In the genomic region with DNA sequence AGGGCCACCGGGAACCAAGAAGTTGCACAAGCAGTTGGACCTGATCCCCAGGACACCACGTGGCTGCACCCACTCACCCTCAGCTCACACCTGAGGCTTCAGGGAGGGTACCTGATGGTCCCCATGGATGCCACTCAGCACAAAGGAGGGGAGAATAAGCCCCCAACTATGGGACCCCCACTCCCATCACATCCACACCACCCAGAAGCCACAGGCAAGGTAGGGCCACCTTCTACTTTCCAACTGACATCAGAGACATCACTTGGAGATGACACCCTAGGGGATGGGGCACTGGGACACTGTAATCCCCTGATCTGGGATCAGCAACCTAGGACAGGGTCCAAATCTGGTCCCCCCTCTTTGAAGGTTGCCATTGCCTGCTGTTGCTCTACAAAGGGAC, we compare ENCODE assay signal across 10 cellular contexts. TPM values are rescaled to one million over a fixed set of nuclear protein-coding genes. Genes with fewer than 3 reads are reported as not detected.
"Had no signal": no experiment of that assay in that cellular context is flagged by ENCODE, and none has a peak within 500 bp of the region (broad histone marks: within the 10 kb centered on the region; RNA-seq: fewer than 3 reads in every experiment).

No MANE protein-coding gene starts in this region.

RNA-seq across cellular contexts. Expression of gene RAET1L, which starts 1.3 kb away (rescaled TPM):
- total RNA-seq: dermis blood vessel endothelial cell, dorsolateral prefrontal cortex, gastrocnemius medialis, glomerular endothelial cell, heart right ventricle, left cardiac atrium, left ventricle myocardium superior, lower lobe of right lung, lung microvascular endothelial cell, mucosa of gallbladder had no signal
